ENCODE assay signal across 10 cellular contexts in the genomic region with DNA sequence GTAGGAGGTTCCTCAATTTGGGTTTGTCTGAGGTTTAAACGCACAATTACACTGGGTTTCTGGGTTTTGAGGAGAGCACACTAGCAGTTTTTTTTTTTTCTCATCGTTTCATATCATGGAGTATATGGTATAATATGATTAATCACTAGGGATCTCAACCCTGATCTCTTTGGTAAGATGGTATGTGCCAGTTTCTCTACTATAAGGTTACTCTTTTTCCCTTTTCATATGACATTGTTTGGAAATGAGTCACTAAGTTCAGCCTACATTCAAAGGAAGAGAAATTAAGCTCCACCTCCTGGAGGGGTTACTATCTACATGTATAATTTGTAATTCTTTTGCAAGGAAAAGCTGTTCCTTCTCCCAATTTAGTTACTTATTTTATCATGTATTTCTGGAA.
DNase-seq lines count a peak whose midpoint lies in the region; ATAC-seq and TF ChIP-seq lines count a peak whose summit lies in the region.
"Had no signal": no experiment of that assay in that cellular context is flagged by ENCODE, and none has a peak within 500 bp of the region (broad histone marks: within the 10 kb centered on the region; RNA-seq: fewer than 3 reads in every experiment).

No MANE protein-coding gene starts in this region.

- intact Hi-C loops in dendritic cell treated with granulocyte-macrophage colony-stimulating factor and Interleukin-4, amounts not matched to agents 40 ng/mL and 50 ng/mL, for 4 days (cut with micrococcal nuclease), result no loop called here

- ATAC-seq in activated CD4-positive, CD25-positive, alpha-beta regulatory T cell treated with anti-CD3 and anti-CD28 coated beads, Interleukin-2, amount 50 U/mL, for 24 hours, result peak; percentile 70 to 83
- no peak for ATAC-seq in HG03159 (IDR thresholded peaks at IDR 0.05; ENCODE audit: unreplicated experiment)
- ATAC-seq in HG02571 (IDR thresholded peaks at IDR 0.05; ENCODE audit: unreplicated experiment), result no peak
- ATAC-seq: T-cell had no signal

- no peak overlapping the region for H3K4me3 Mint-ChIP-seq in dendritic cell treated with granulocyte-macrophage colony-stimulating factor and Interleukin-4, amounts not matched to agents 40 ng/mL and 50 ng/mL, for 4 days
- H3K4me3 Mint-ChIP-seq: T-cell had no signal

- H3K27ac Mint-ChIP-seq in dendritic cell treated with granulocyte-macrophage colony-stimulating factor and Interleukin-4, amounts not matched to agents 40 ng/mL and 50 ng/mL, for 4 days, result peak overlapping the region; percentile 10
- H3K27ac Mint-ChIP-seq: T-cell had no signal

- no peak for TF ChIP-seq CTCF in retinal pigment epithelial cell (conservative IDR thresholded peaks at IDR 0.05; ENCODE audit: low read depth, low read length)

- H3K36me3 Mint-ChIP-seq in dendritic cell treated with granulocyte-macrophage colony-stimulating factor and Interleukin-4, amounts not matched to agents 40 ng/mL and 50 ng/mL, for 4 days (ENCODE audit: low read depth), result peaks cover 92% of the 10 kb centered on the region

- peaks cover 25% of the 10 kb centered on the region for H3K9me3 Mint-ChIP-seq in dendritic cell treated with granulocyte-macrophage colony-stimulating factor and Interleukin-4, amounts not matched to agents 40 ng/mL and 50 ng/mL, for 4 days

- no peak for DNase-seq in activated CD4-positive, CD25-positive, alpha-beta regulatory T cell treated with anti-CD3 and anti-CD28 coated beads, Interleukin-2, amount 50 U/mL, for 72 hours
- DNase-seq in NCI-H226 (peak; percentile 84), retinal pigment epithelial cell (ENCODE audit: low read depth) (peak; percentile 62), NCI-H2081 (lab: John Stamatoyannopoulos, UW) (no peak)
- DNase-seq: sigmoid colon, T-cell had no signal

- H3K4me3 ChIP-seq in retinal pigment epithelial cell (ENCODE audit: low read length), result no peak overlapping the region
- H3K4me3 ChIP-seq: sigmoid colon had no signal

- peaks cover 19% of the 10 kb centered on the region for H3K4me1 Mint-ChIP-seq in dendritic cell treated with granulocyte-macrophage colony-stimulating factor and Interleukin-4, amounts not matched to agents 40 ng/mL and 50 ng/mL, for 4 days (ENCODE audit: low read depth)

- H3K27me3 Mint-ChIP-seq in dendritic cell treated with granulocyte-macrophage colony-stimulating factor and Interleukin-4, amounts not matched to agents 40 ng/mL and 50 ng/mL, for 4 days, result no peaks in the 10 kb centered on the region
- H3K27me3 Mint-ChIP-seq: T-cell had no signal

Comparison
In these comparisons a context has a peak if more than half of its experiments do, and no peak if none do; other contexts are left out.
1. ATAC-seq: peak in activated CD4-positive, CD25-positive, alpha-beta regulatory T cell treated with anti-CD3 and anti-CD28 coated beads, Interleukin-2, amount 50 U/mL, for 24 hours (2 of 2); none in HG03159 (single experiment) and HG02571 (single experiment).
2. DNase-seq: peak in NCI-H226 (single experiment) and retinal pigment epithelial cell (single experiment); none in activated CD4-positive, CD25-positive, alpha-beta regulatory T cell treated with anti-CD3 and anti-CD28 coated beads, Interleukin-2, amount 50 U/mL, for 72 hours (single experiment) and NCI-H2081 (0 of 2).